In genomic region chr2:111667542-111668273, GRCh38 we compare ENCODE assay signal across 9 cellular contexts.
DNase-seq lines count a peak whose midpoint lies in the region; ATAC-seq, FAIRE-seq and TF ChIP-seq lines count a peak whose summit lies in the region.
"Had no signal": no experiment of that assay in that cellular context is flagged by ENCODE, and none has a peak within 500 bp of the region (broad histone marks: within the 10 kb centered on the region; RNA-seq: fewer than 3 reads in every experiment).

No MANE protein-coding gene starts in this region.

- H3K27me3 Mint-ChIP-seq in activated naive CD4-positive, alpha-beta T cell treated with anti-CD3 and anti-CD28 coated beads for 36 hours (ENCODE audit: low read depth), result peaks cover 2% of the 10 kb centered on the region
- H3K27me3 Mint-ChIP-seq: CD4-positive, CD25-positive, alpha-beta regulatory T cell had no signal

- DNase-seq in activated naive CD4-positive, alpha-beta T cell treated with anti-CD3 and anti-CD28 coated beads for 36 hours, result peak; percentile 15
- no peak for DNase-seq in activated naive CD4-positive, alpha-beta T cell treated with Interleukin-2 at 50 U/mL for 16 hours
- DNase-seq in right atrium auricular region (ENCODE audit: low spot score), result peak; percentile 66
- peak; percentile 38 for DNase-seq in urothelium cell line (ENCODE audit: low spot score)
- DNase-seq in Peyer's patch, result no peak
- no peak for DNase-seq in NCI-H2107 treated with DMSO at 0.1 percent for 48 hours (lab: John Stamatoyannopoulos, UW; ENCODE audit: unreplicated experiment)

- H3K36me3 Mint-ChIP-seq in activated naive CD4-positive, alpha-beta T cell treated with anti-CD3 and anti-CD28 coated beads for 36 hours (ENCODE audit: low read depth), result no peaks in the 10 kb centered on the region
- H3K36me3 Mint-ChIP-seq: CD4-positive, CD25-positive, alpha-beta regulatory T cell had no signal

- CTCF ChIA-PET in activated naive CD4-positive, alpha-beta T cell treated with anti-CD3 and anti-CD28 coated beads for 36 hours (lab: Charles Lee), result no interaction called here

- no peak overlapping the region for H3K27ac Mint-ChIP-seq in activated naive CD4-positive, alpha-beta T cell treated with anti-CD3 and anti-CD28 coated beads for 36 hours
- H3K27ac Mint-ChIP-seq: CD4-positive, CD25-positive, alpha-beta regulatory T cell had no signal

- no peak overlapping the region for H3K4me3 Mint-ChIP-seq in activated naive CD4-positive, alpha-beta T cell treated with anti-CD3 and anti-CD28 coated beads for 36 hours
- H3K4me3 Mint-ChIP-seq: CD4-positive, CD25-positive, alpha-beta regulatory T cell had no signal

- H3K4me1 Mint-ChIP-seq in activated naive CD4-positive, alpha-beta T cell treated with anti-CD3 and anti-CD28 coated beads for 36 hours (ENCODE audit: low read depth), result peaks cover 6% of the 10 kb centered on the region

- TF ChIP-seq CTCF in WI38 (IDR thresholded peaks at IDR 0.05; ENCODE audit: low read depth, low read length) (peak; percentile 61), right atrium auricular region (IDR thresholded peaks at IDR 0.05) (peak in 1 of 2 donors; percentile 67), Peyer's patch (IDR thresholded peaks at IDR 0.05) (peak in 3 of 6 experiments; percentile 25 to 47 (median 29))

- H3K27me3 ChIP-seq in right atrium auricular region (no peaks in the 10 kb centered on the region), Peyer's patch (no peaks in the 10 kb centered on the region)

- no peaks in the 10 kb centered on the region for H3K9me3 ChIP-seq in right atrium auricular region
- H3K9me3 ChIP-seq in Peyer's patch, result no peaks in the 10 kb centered on the region

- no peaks in the 10 kb centered on the region for H3K9me3 Mint-ChIP-seq in activated naive CD4-positive, alpha-beta T cell treated with anti-CD3 and anti-CD28 coated beads for 36 hours
- H3K9me3 Mint-ChIP-seq: CD4-positive, CD25-positive, alpha-beta regulatory T cell had no signal

- H3K27ac ChIP-seq in right atrium auricular region (no peak overlapping the region), Peyer's patch (no peak overlapping the region)

- H3K4me3 ChIP-seq in WI38 (ENCODE audit: low read depth, low read length) (no peak overlapping the region), right atrium auricular region (no peak overlapping the region), Peyer's patch (no peak overlapping the region)

- FAIRE-seq in urothelium cell line (lab: Jason Lieb, UNC), result no peak

- ATAC-seq in GM21529 (IDR thresholded peaks at IDR 0.05; ENCODE audit: unreplicated experiment), result no peak

- H3K36me3 ChIP-seq in right atrium auricular region, result no peaks in the 10 kb centered on the region
- H3K36me3 ChIP-seq in Peyer's patch, result no peaks in the 10 kb centered on the region

- intact Hi-C loops in activated naive CD4-positive, alpha-beta T cell treated with anti-CD3 and anti-CD28 coated beads for 36 hours (cut with micrococcal nuclease), result no loop called here

- no peak for TF ChIP-seq POLR2A in Peyer's patch (IDR thresholded peaks at IDR 0.05)

- H3K4me1 ChIP-seq in right atrium auricular region (peaks cover 0 to 3% of the 10 kb centered on the region in 2 donors), Peyer's patch (peaks cover 0 to 8% (median 0%) of the 10 kb centered on the region in 4 donors)

Comparison
In these comparisons a context has a peak if more than half of its experiments do, and no peak if none do; other contexts are left out.
1. DNase-seq: peak in activated naive CD4-positive, alpha-beta T cell treated with anti-CD3 and anti-CD28 coated beads for 36 hours (single experiment), right atrium auricular region (single experiment) and urothelium cell line (single experiment); none in activated naive CD4-positive, alpha-beta T cell treated with Interleukin-2 at 50 U/mL for 16 hours (single experiment), Peyer's patch (0 of 3) and NCI-H2107 treated with DMSO at 0.1 percent for 48 hours (single experiment).